ENCODE assay signal across 27 cellular contexts in the genomic region with DNA sequence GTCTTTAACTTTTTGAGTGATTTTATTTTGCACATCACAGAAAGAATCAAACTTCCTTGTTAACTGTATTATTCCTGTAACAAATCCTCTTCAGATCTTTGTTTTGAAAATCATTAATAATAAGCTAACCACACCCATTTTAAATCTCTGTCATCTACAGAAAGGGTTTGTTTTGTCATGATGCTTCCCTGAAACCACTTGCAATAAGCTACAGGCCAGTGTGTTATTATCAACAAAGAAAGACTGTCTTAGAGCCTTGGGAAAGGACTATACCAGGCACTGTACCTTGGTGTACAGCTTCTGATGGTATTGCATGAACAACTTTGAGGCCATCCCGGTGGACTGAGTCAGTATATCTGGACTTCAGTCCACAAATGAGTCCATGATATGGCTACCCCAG.
"Had no signal": no experiment of that assay in that cellular context is flagged by ENCODE, and none has a peak within 500 bp of the region (broad histone marks: within the 10 kb centered on the region; RNA-seq: fewer than 3 reads in every experiment).

No MANE protein-coding gene starts in this region.

- H3K36me3 ChIP-seq: brain microvascular endothelial cell, esophagus squamous epithelium, heart left ventricle, sigmoid colon, upper lobe of left lung, WERI-Rb-1 had no signal

- FAIRE-seq: endothelial cell of umbilical vein had no signal

- H3K27ac ChIP-seq: brain microvascular endothelial cell, heart left ventricle, sigmoid colon, testis, upper lobe of left lung, WERI-Rb-1 had no signal

- DNase-seq: activated CD4-positive, alpha-beta T cell treated with anti-CD3 and anti-CD28 coated beads for 1 hour; activated CD8-positive, alpha-beta memory T cell treated with anti-CD3 and anti-CD28 coated beads for 24 hours; activated CD8-positive, alpha-beta memory T cell treated with anti-CD3 and anti-CD28 coated beads, Interleukin-2, amount 50 U/mL, for 4 hours; activated T-cell treated with anti-CD3 and anti-CD28 coated beads, Interleukin-2, amount 50 U/mL, for 24 hours; aorta; brain microvascular endothelial cell; caudate nucleus; dermis blood vessel endothelial cell; effector memory CD8-positive, alpha-beta T cell; esophagus squamous epithelium; heart left ventricle; islet precursor cell; left colon; mesenchymal stem cell; mucosa of descending colon; naive B cell; occipital lobe; retina; sigmoid colon; stimulated activated CD4-positive, alpha-beta T cell treated with anti-CD3 and anti-CD28 coated beads, Interleukin-2, amount 100 ng/mL, for 48 hours; stimulated activated CD8-positive, alpha-beta memory T cell treated with anti-CD3 and anti-CD28 coated beads, Interleukin-4, amount 100 ng/mL, for 48 hours; stimulated activated naive B cell treated with anti-CD40 and anti-IgM and Interleukin-4, amounts not matched to agents 10 μg/mL and 1 μg/mL and 100 μg/mL, for 72 hours; T-cell; testis; upper lobe of left lung; WERI-Rb-1 had no signal

- H3K27me3 ChIP-seq: brain microvascular endothelial cell, esophagus squamous epithelium, heart left ventricle, sigmoid colon, testis, upper lobe of left lung had no signal

- H3K4me1 ChIP-seq: heart left ventricle, testis, upper lobe of left lung had no signal

- H3K4me3 ChIP-seq: esophagus squamous epithelium, heart left ventricle, mucosa of descending colon, sigmoid colon, testis, upper lobe of left lung had no signal

- H3K9me3 ChIP-seq: esophagus squamous epithelium, mucosa of descending colon, sigmoid colon, testis, upper lobe of left lung had no signal
